8 cellular contexts compared by ENCODE assay signal in genomic region chr5:95961617-95962474, GRCh38. TPM values are rescaled to one million over a fixed set of nuclear protein-coding genes. Genes with fewer than 3 reads are reported as not detected.
DNase-seq lines count a peak whose midpoint lies in the region; ATAC-seq lines count a peak whose summit lies in the region.

Gene ELL2, minus strand, starts transcription at chr5:95961851. Its CDS starts 130 bp downstream, at chr5:95961721.

- peaks cover 0 to 12% of the 10 kb centered on the region in 2 donors for H3K36me3 Mint-ChIP-seq in CD4-positive, alpha-beta memory T cell

- H3K4me1 ChIP-seq in CD4-positive, alpha-beta memory T cell (ENCODE audit: insufficient read depth, low read length), result peaks cover 29% of the 10 kb centered on the region
- H3K4me1 ChIP-seq in effector memory CD4-positive, alpha-beta T cell (ENCODE audit: control insufficient read depth, insufficient read depth, low read length, poor library complexity, severe bottlenecking), result peaks cover 10% of the 10 kb centered on the region

- H3K4me3 Mint-ChIP-seq in CD4-positive, alpha-beta memory T cell, result peak within 1 kb of the TSS; percentile 94 to 98 (median 96)

- peak; percentile 92 to 99 (median 94) for DNase-seq in CD4-positive, alpha-beta memory T cell
- DNase-seq in NOMO-1 treated with DMSO at 0.1 percent for 48 hours (lab: John Stamatoyannopoulos, UW; ENCODE audit: unreplicated experiment), result peak; percentile 99
- DNase-seq in activated CD8-positive, alpha-beta memory T cell treated with anti-CD3 and anti-CD28 coated beads for 48 hours (ENCODE audit: low read depth in 2 of 3, low spot score in 2 of 3), result peak; percentile 90 to 94 (median 93)
- DNase-seq in effector memory CD4-positive, alpha-beta T cell, result peak; percentile 97 to 98 (median 98)
- DNase-seq in lung microvascular endothelial cell (ENCODE audit: low read depth in 2 of 2), result peak; percentile 98
- peak; percentile 91 to 95 (median 93) for DNase-seq in stimulated activated CD4-positive, alpha-beta T cell treated with anti-CD3 and anti-CD28 coated beads, TNF-alpha, amount 100 ng/mL, for 4 hours (ENCODE audit: low read depth in 3 of 3)

- no peaks in the 10 kb centered on the region for H3K27me3 ChIP-seq in CD4-positive, alpha-beta memory T cell (ENCODE audit: insufficient read depth, low read length)
- H3K27me3 ChIP-seq in effector memory CD4-positive, alpha-beta T cell (replicated peaks; ENCODE audit: control insufficient read depth, insufficient read depth, low read length, poor library complexity, severe bottlenecking), result no peaks in the 10 kb centered on the region

- no peaks in the 10 kb centered on the region for H3K9me3 ChIP-seq in CD4-positive, alpha-beta memory T cell (ENCODE audit: control insufficient read depth in 1 of 2, low read length in 2 of 2)
- no peaks in the 10 kb centered on the region for H3K9me3 ChIP-seq in effector memory CD4-positive, alpha-beta T cell (ENCODE audit: control insufficient read depth, low read length)

- H3K27ac Mint-ChIP-seq in CD4-positive, alpha-beta memory T cell, result peak within 1 kb of the TSS; percentile 98 to 99 (median 99)

- H3K27me3 Mint-ChIP-seq in CD4-positive, alpha-beta memory T cell, result peaks cover 0 to 3% of the 10 kb centered on the region in 2 donors

- CTCF ChIA-PET in CD4-positive, alpha-beta memory T cell (lab: Charles Lee; ENCODE audit: partially characterized antibody), result interaction anchor here (0.7 to 2.6 kb wide), 12 partner anchors 9 to 376 kb away, joined by 3 to 7 read pairs (median 4); no protein-coding TSS in a partner anchor

- H3K4me1 Mint-ChIP-seq in CD4-positive, alpha-beta memory T cell, result peaks cover 24 to 47% (median 38%) of the 10 kb centered on the region in 4 donors

- POLR2A ChIA-PET in CD4-positive, alpha-beta memory T cell (lab: Charles Lee; ENCODE audit: partially characterized antibody), result interaction anchor here (1.0 to 3.8 kb wide), 6 partner anchors 15 to 700 kb away, joined by 3 to 19 read pairs (median 4); partner anchors contain the start of gene CAST

- ATAC-seq in GM19438 (IDR thresholded peaks at IDR 0.05; ENCODE audit: low read depth, unreplicated experiment) (peak; percentile 83), HG03571 (IDR thresholded peaks at IDR 0.05; ENCODE audit: unreplicated experiment) (peak; percentile 91)

- peaks cover 0 to 2% (median 0%) of the 10 kb centered on the region in 8 donors for H3K9me3 Mint-ChIP-seq in CD4-positive, alpha-beta memory T cell

- intact Hi-C loops in CD4-positive, alpha-beta memory T cell (cut with micrococcal nuclease), result loop anchor here (1.0 to 10.0 kb wide), 10 partner anchors 93 to 1221 kb away; partner anchors contain the start of genes CAST, GPR150, RFESD and RIOK2

- peak within 1 kb of the TSS; percentile 83 for H3K27ac ChIP-seq in CD4-positive, alpha-beta memory T cell (ENCODE audit: low read depth, low read length)
- H3K27ac ChIP-seq in effector memory CD4-positive, alpha-beta T cell (ENCODE audit: insufficient read depth, low read length, poor library complexity, severe bottlenecking), result peak within 1 kb of the TSS; percentile 80

- H3K36me3 ChIP-seq in CD4-positive, alpha-beta memory T cell (ENCODE audit: insufficient read depth, low read length), result no peaks in the 10 kb centered on the region
- no peaks in the 10 kb centered on the region for H3K36me3 ChIP-seq in effector memory CD4-positive, alpha-beta T cell (ENCODE audit: control insufficient read depth, insufficient read depth, low read length)

- peak within 1 kb of the TSS; percentile 70 to 81 for H3K4me3 ChIP-seq in CD4-positive, alpha-beta memory T cell (ENCODE audit: low read length in 2 of 2)
- peak within 1 kb of the TSS; percentile 89 for H3K4me3 ChIP-seq in effector memory CD4-positive, alpha-beta T cell (ENCODE audit: insufficient read depth, low read depth, low read length, poor library complexity, severe bottlenecking)

RNA-seq across cellular contexts. Expression of gene ELL2, which starts in this region (rescaled TPM):
- 10 to 100 TPM; 14.0 to 15.6 TPM for total RNA-seq in CD4-positive, alpha-beta memory T cell
- 1 to 10 TPM; 2.8 to 4.5 TPM for polyA plus RNA-seq in CD4-positive, alpha-beta memory T cell
- total RNA-seq in lung microvascular endothelial cell, result 6.3 and 11.7 TPM in 2 replicates

Comparison
In these comparisons a context has a peak if more than half of its experiments do, and no peak if none do; other contexts are left out.
1. Peak in every context shown above with its lines: DNase-seq, ATAC-seq, H3K4me3 ChIP-seq and H3K27ac ChIP-seq.